Comparison of ENCODE assay signal across 32 cellular contexts in genomic region chr13:99778500-99778899, GRCh38.
"Had no signal": no experiment of that assay in that cellular context is flagged by ENCODE, and none has a peak within 500 bp of the region (broad histone marks: within the 10 kb centered on the region; RNA-seq: fewer than 3 reads in every experiment).

No MANE protein-coding gene starts in this region.

- H3K4me1 ChIP-seq: Peyer's patch, SJSA1 had no signal

- H3K4me3 ChIP-seq: MG63, Peyer's patch, SJSA1 had no signal

- H3K4me1 Mint-ChIP-seq: activated CD4-positive, alpha-beta memory T cell treated with anti-CD3 and anti-CD28 coated beads, Interleukin-2, amount 10 ng/mL, durations not matched to agents 7 days and 5 days; activated CD4-positive, alpha-beta T cell treated with anti-CD3 and anti-CD28 coated beads for 36 hours; activated T-helper 17 cell treated with anti-CD3 and anti-CD28 coated beads, Interleukin-2, amount 50 U/mL, for 72 hours; brain; central memory CD8-positive, alpha-beta T cell had no signal

- H3K27me3 ChIP-seq: MG63, Peyer's patch had no signal

- H3K27me3 Mint-ChIP-seq: activated CD4-positive, alpha-beta memory T cell treated with anti-CD3 and anti-CD28 coated beads, Interleukin-2, amount 10 ng/mL, durations not matched to agents 7 days and 5 days; activated CD4-positive, alpha-beta T cell treated with anti-CD3 and anti-CD28 coated beads for 36 hours; activated naive CD8-positive, alpha-beta T cell; activated T-helper 17 cell treated with anti-CD3 and anti-CD28 coated beads, Interleukin-2, amount 50 U/mL, for 72 hours; central memory CD8-positive, alpha-beta T cell had no signal

- H3K27ac Mint-ChIP-seq: activated CD4-positive, alpha-beta memory T cell treated with anti-CD3 and anti-CD28 coated beads, Interleukin-2, amount 10 ng/mL, durations not matched to agents 7 days and 5 days; activated CD4-positive, alpha-beta T cell treated with anti-CD3 and anti-CD28 coated beads for 36 hours; activated naive CD4-positive, alpha-beta T cell treated with anti-CD3 and anti-CD28 coated beads for 36 hours; activated naive CD8-positive, alpha-beta T cell; brain; T-helper 1 cell treated with Interleukin-12 subunit alpha and Interleukin-12 subunit beta and Interleukin-4 antibody, amounts not matched to agents 30 μg/mL and 1 μg/mL, for 36 hours had no signal

- H3K9me3 ChIP-seq: Peyer's patch had no signal

- H3K4me2 ChIP-seq: KMS-11 had no signal

- H3K36me3 ChIP-seq: MG63, Peyer's patch, SJSA1 had no signal

- H3K4me3 Mint-ChIP-seq: activated CD4-positive, alpha-beta memory T cell treated with anti-CD3 and anti-CD28 coated beads, Interleukin-2, amount 10 ng/mL, durations not matched to agents 7 days and 5 days; activated CD4-positive, alpha-beta T cell treated with anti-CD3 and anti-CD28 coated beads for 36 hours; activated naive CD4-positive, alpha-beta T cell treated with anti-CD3 and anti-CD28 coated beads for 36 hours; activated naive CD8-positive, alpha-beta T cell; activated T-helper 17 cell treated with anti-CD3 and anti-CD28 coated beads, Interleukin-2, amount 50 U/mL, for 72 hours; brain; central memory CD8-positive, alpha-beta T cell; T-helper 1 cell treated with Interleukin-12 subunit alpha and Interleukin-12 subunit beta and Interleukin-4 antibody, amounts not matched to agents 30 μg/mL and 1 μg/mL, for 36 hours had no signal

- ATAC-seq: activated CD4-positive, alpha-beta T cell treated with anti-CD3 and anti-CD28 coated beads for 36 hours; activated T-helper 17 cell treated with anti-CD3 and anti-CD28 coated beads, Interleukin-2, amount 50 U/mL, for 72 hours; SK-N-SH treated with all-trans-retinoic acid at 6 μM for 48 hours had no signal

- H3K9ac ChIP-seq: KMS-11 had no signal

- FAIRE-seq: astrocyte had no signal

- H3K27ac ChIP-seq: KMS-11, Peyer's patch, RWPE1, SJSA1 had no signal

- DNase-seq: activated CD4-positive, alpha-beta memory T cell treated with anti-CD3 and anti-CD28 coated beads, Interleukin-2, amount 10 ng/mL, durations not matched to agents 7 days and 5 days; activated CD4-positive, alpha-beta T cell treated with anti-CD3 and anti-CD28 coated beads for 36 hours; activated CD4-positive, alpha-beta T cell treated with anti-CD3 and anti-CD28 coated beads, Interleukin-2, amount 50 U/mL, for 1 hour; activated CD4-positive, CD25-positive, alpha-beta regulatory T cell; activated gamma-delta T cell; activated naive CD4-positive, alpha-beta T cell treated with anti-CD3 and anti-CD28 coated beads for 36 hours; activated T-cell treated with anti-CD3 and anti-CD28 coated beads for 4 hours; activated T-cell treated with anti-CD3 and anti-CD28 coated beads, Interleukin-2, amount 50 U/mL, for 48 hours; amygdala; MG63; MV-4-11; NCI-H1092 treated with DMSO at 0.1 percent for 48 hours; NCI-H1417 treated with DMSO at 0.1 percent for 48 hours; NCI-H1694; NCI-H2029; NCI-H2107; NCI-H526; NCI-H774; NK-92 treated with Interleukin-12 subunit alpha and Interleukin-12 subunit beta, amount 100 ng/mL, for 24 hours; Peyer's patch; SHP77; SW 1271 had no signal
